In genomic region chrX:130268500-130269170, GRCh38 we compare ENCODE assay signal across 8 cellular contexts. TPM values are rescaled to one million over a fixed set of nuclear protein-coding genes. Genes with fewer than 3 reads are reported as not detected.
DNase-seq lines count a peak whose midpoint lies in the region; ATAC-seq and TF ChIP-seq lines count a peak whose summit lies in the region.

ZNF280C (minus strand) TSS chrX:130268899; CDS start chrX:130260449, 8,450 bp downstream.

- peak within 1 kb of the TSS; percentile 88 for H3K27ac Mint-ChIP-seq in chondrocyte (ENCODE audit: unreplicated experiment)

- no peaks in the 10 kb centered on the region for H3K36me3 ChIP-seq in BE2C

- DNase-seq in BE2C (peak; percentile 92), NCI-H446 (lab: John Stamatoyannopoulos, UW) (peak; percentile 82 to 93), chondrocyte (ENCODE audit: low spot score) (peak; percentile 96), kidney glomerular epithelial cell (lab: John Stamatoyannopoulos, UW) (peak; percentile 67)
- peak; percentile 85 for DNase-seq in activated CD4-positive, CD25-positive, alpha-beta regulatory T cell treated with anti-CD3 and anti-CD28 coated beads, Interleukin-2, amount 50 U/mL, for 72 hours
- peak; percentile 88 to 90 for DNase-seq in stimulated activated CD4-positive, alpha-beta T cell treated with anti-CD3 and anti-CD28 coated beads, Interleukin-15, amount 100 ng/mL, for 48 hours (ENCODE audit: low read depth in 2 of 2)

- peaks cover 6% of the 10 kb centered on the region; the same call in 1 of the 2 replicates for H3K9me3 ChIP-seq in BE2C

- no peaks in the 10 kb centered on the region for H3K27me3 Mint-ChIP-seq in chondrocyte (ENCODE audit: low read depth)

- peak; percentile 22; the same call in 1 of the 2 replicates for TF ChIP-seq CTCF in BE2C (IDR thresholded peaks at IDR 0.05; ENCODE audit: low read depth, low read length)
- TF ChIP-seq CTCF in chondrocyte (IDR thresholded peaks at IDR 0.05): peak; percentile 65

- peak; percentile 94 for ATAC-seq in HG03378 (IDR thresholded peaks at IDR 0.05; ENCODE audit: unreplicated experiment)

- H3K27me3 ChIP-seq in BE2C: no peaks in the 10 kb centered on the region

- no peaks in the 10 kb centered on the region for H3K36me3 Mint-ChIP-seq in chondrocyte (ENCODE audit: low read depth)

- H3K4me1 Mint-ChIP-seq in chondrocyte (ENCODE audit: low read depth): peaks cover 16% of the 10 kb centered on the region

- peak within 1 kb of the TSS; percentile 87 for H3K4me3 Mint-ChIP-seq in chondrocyte (ENCODE audit: unreplicated experiment)

- H3K4me1 ChIP-seq in BE2C: no peaks in the 10 kb centered on the region; the same call in 1 of the 2 replicates

- peak; percentile 93 for TF ChIP-seq POLR2A in GM19099 (IDR thresholded peaks at IDR 0.05; ENCODE audit: extremely low read depth, insufficient read length, low read depth)

- H3K9me3 Mint-ChIP-seq in chondrocyte (ENCODE audit: low read depth): peaks cover 4% of the 10 kb centered on the region

- peak within 1 kb of the TSS; percentile 89 for H3K4me3 ChIP-seq in BE2C (ENCODE audit: low read depth, low read length)

RNA-seq across cellular contexts. Expression of gene ZNF280C, which starts in this region (rescaled TPM):
- 1.4 TPM for polyA plus RNA-seq in BE2C (2012; ENCODE audit: insufficient read depth, insufficient read length, low read depth)
- 3.4 to 5.6 TPM (median 3.4 TPM) in 3 replicates for total RNA-seq in chondrocyte

Comparison
In these comparisons a context has a peak if more than half of its experiments do, and no peak if none do; other contexts are left out.
1. Peak in every context shown above with its lines: DNase-seq, ATAC-seq and H3K4me3 ChIP-seq.